23 cellular contexts compared by ENCODE assay signal in the genomic region with DNA sequence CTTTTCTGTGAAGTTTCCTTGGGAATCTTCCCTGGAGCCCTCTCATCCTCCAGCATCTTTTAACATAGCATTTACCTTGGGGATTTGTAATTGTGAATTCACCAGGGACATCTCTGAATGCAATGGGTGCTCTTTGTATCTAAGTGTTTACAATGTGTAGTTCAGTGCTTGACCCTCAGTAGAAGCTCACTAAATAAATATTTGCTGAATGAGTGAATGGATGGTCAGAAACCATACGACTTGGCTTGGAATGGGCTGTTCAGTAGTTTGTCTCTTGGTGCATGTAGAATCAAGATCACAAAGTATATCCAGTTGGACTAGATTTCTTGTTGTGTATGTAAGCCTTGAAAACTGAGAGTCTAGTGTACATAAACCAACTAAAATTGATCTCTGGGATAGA.
"Had no signal": no experiment of that assay in that cellular context is flagged by ENCODE, and none has a peak within 500 bp of the region (broad histone marks: within the 10 kb centered on the region; RNA-seq: fewer than 3 reads in every experiment).

No MANE protein-coding gene starts in this region.

- H3K4me2 ChIP-seq: smooth muscle cell had no signal

- ATAC-seq: gastroesophageal sphincter; heart left ventricle; left cardiac atrium; natural killer cell; stimulated activated naive B cell treated with anti-CD40 and anti-IgM and Interleukin-4, amounts not matched to agents 10 μg/mL and 1 μg/mL and 100 μg/mL, for 72 hours had no signal

- H3K27me3 Mint-ChIP-seq: stimulated activated naive B cell treated with anti-CD40 and anti-IgM and Interleukin-4, amounts not matched to agents 10 μg/mL and 1 μg/mL and 100 μg/mL, for 72 hours had no signal

- H3K27me3 ChIP-seq: cardiac muscle cell, gastroesophageal sphincter, heart left ventricle, sigmoid colon, transverse colon had no signal

- H3K4me1 Mint-ChIP-seq: natural killer cell had no signal

- H3K4me1 ChIP-seq: heart left ventricle, sigmoid colon, transverse colon had no signal

- H3K9me3 ChIP-seq: gastroesophageal sphincter, heart left ventricle, sigmoid colon, transverse colon had no signal

- H3K36me3 ChIP-seq: cardiac muscle cell, gastroesophageal sphincter, heart left ventricle, sigmoid colon, transverse colon had no signal

- H3K27ac ChIP-seq: cardiac muscle cell, epithelial cell of prostate, gastroesophageal sphincter, heart left ventricle, sigmoid colon, transverse colon had no signal

- H3K27ac Mint-ChIP-seq: activated naive CD8-positive, alpha-beta T cell treated with anti-CD3 and anti-CD28 coated beads for 36 hours; natural killer cell; stimulated activated naive B cell treated with anti-CD40 and anti-IgM and Interleukin-4, amounts not matched to agents 10 μg/mL and 1 μg/mL and 100 μg/mL, for 72 hours had no signal

- H3K4me3 Mint-ChIP-seq: activated naive CD8-positive, alpha-beta T cell treated with anti-CD3 and anti-CD28 coated beads for 36 hours; natural killer cell; stimulated activated naive B cell treated with anti-CD40 and anti-IgM and Interleukin-4, amounts not matched to agents 10 μg/mL and 1 μg/mL and 100 μg/mL, for 72 hours had no signal

- H3K4me3 ChIP-seq: cardiac muscle cell, gastroesophageal sphincter, heart left ventricle, sigmoid colon, smooth muscle cell, transverse colon had no signal

- FAIRE-seq: islet of Langerhans, urothelium cell line had no signal

- DNase-seq: activated CD4-positive, alpha-beta T cell treated with anti-CD3 and anti-CD28 coated beads for 4 hours; activated CD4-positive, alpha-beta T cell treated with anti-CD3 and anti-CD28 coated beads, Interleukin-2, amount 50 U/mL, for 48 hours; activated CD4-positive, CD25-positive, alpha-beta regulatory T cell; activated naive CD4-positive, alpha-beta T cell treated with Interleukin-2 at 50 U/mL for 16 hours; activated naive CD8-positive, alpha-beta T cell treated with anti-CD3 and anti-CD28 coated beads for 36 hours; activated T-cell treated with anti-CD3 and anti-CD28 coated beads, Interleukin-2, amount 50 U/mL, for 48 hours; amniotic stem cell; cortex of kidney; heart left ventricle; left cardiac atrium; midbrain; natural killer cell; sigmoid colon; stimulated activated CD4-positive, alpha-beta T cell treated with anti-CD3 and anti-CD28 coated beads, Interleukin-2, amount 100 ng/mL, for 48 hours; stimulated activated CD8-positive, alpha-beta memory T cell treated with anti-CD3 and anti-CD28 coated beads, Interleukin-4, amount 100 ng/mL, for 48 hours; stimulated activated naive B cell treated with anti-CD40 and anti-IgM and Interleukin-4, amounts not matched to agents 10 μg/mL and 1 μg/mL and 100 μg/mL, for 72 hours; transverse colon had no signal

- H3K36me3 Mint-ChIP-seq: activated naive CD8-positive, alpha-beta T cell treated with anti-CD3 and anti-CD28 coated beads for 36 hours; natural killer cell had no signal
